Comparison of ENCODE assay signal across 23 cellular contexts in the genomic region with DNA sequence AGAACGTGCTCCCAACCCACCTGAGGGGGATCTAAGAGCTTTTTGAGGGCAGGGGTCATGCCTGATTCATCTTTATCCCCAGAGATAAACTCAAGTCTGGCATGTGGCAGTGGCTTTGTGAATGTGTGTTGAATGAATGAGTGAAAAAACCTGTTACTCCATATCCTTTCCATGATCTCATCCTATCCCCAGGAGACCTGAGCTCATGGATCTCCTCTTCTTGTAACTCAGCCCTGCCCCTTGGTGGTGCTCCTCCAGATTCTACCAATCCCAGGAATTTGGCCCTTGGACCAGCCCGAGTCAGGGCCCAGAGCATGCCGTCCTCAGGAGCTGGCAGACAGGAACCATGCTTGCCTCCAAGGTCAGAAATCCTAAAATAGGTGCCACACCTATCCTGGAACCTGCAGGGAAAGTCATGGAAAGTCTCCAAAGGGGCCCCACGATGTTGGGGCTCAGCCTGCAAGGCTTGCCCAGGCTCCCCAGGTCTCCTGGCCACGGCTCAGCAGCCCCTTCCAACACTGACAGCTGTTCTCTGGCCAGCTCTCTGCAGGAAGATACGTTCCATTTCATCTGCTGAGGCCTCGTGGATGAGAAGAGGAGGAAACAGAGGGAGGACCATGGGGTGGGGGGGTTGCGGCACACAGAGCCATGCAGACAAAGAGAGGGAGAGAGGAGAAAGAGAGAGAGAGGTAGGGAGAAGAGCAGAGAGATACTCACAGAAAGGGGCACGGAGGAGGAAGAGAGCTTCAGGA.
DNase-seq lines count a peak whose midpoint lies in the region; ATAC-seq, FAIRE-seq and TF ChIP-seq lines count a peak whose summit lies in the region.
"Had no signal": no experiment of that assay in that cellular context is flagged by ENCODE, and none has a peak within 500 bp of the region (broad histone marks: within the 10 kb centered on the region; RNA-seq: fewer than 3 reads in every experiment).

No MANE protein-coding gene starts in this region.

- H3K27ac ChIP-seq in foreskin keratinocyte (no peak overlapping the region), body of pancreas (no peak overlapping the region)
- H3K27ac ChIP-seq: KMS-11, thyroid gland had no signal

- no peak overlapping the region for H3K4me3 ChIP-seq in bronchial epithelial cell (ENCODE audit: low read depth, low read length)
- no peak overlapping the region for H3K4me3 ChIP-seq in body of pancreas
- H3K4me3 ChIP-seq: thyroid gland had no signal

- TF ChIP-seq CTCF in bronchial epithelial cell (IDR thresholded peaks at IDR 0.05; ENCODE audit: insufficient read depth, low read length, severe bottlenecking) = no peak
- TF ChIP-seq CTCF in foreskin keratinocyte (conservative IDR thresholded peaks at IDR 0.05) = no peak
- TF ChIP-seq CTCF in body of pancreas (IDR thresholded peaks at IDR 0.05) = no peak

- H3K27me3 ChIP-seq in bronchial epithelial cell (ENCODE audit: control insufficient read depth, insufficient read depth, low read length) = no peaks in the 10 kb centered on the region
- H3K27me3 ChIP-seq in foreskin keratinocyte = peaks cover 4% of the 10 kb centered on the region
- H3K27me3 ChIP-seq in body of pancreas = no peaks in the 10 kb centered on the region
- H3K27me3 ChIP-seq: thyroid gland had no signal

- no peak for TF ChIP-seq POLR2A in body of pancreas (IDR thresholded peaks at IDR 0.05)

- H3K4me1 ChIP-seq in foreskin keratinocyte (no peaks in the 10 kb centered on the region), body of pancreas (no peaks in the 10 kb centered on the region)

- H3K36me3 ChIP-seq in bronchial epithelial cell (ENCODE audit: control insufficient read depth, insufficient read depth, low read length) (no peaks in the 10 kb centered on the region), body of pancreas (replicated peaks in 1 of 2; ENCODE audit: insufficient read depth in 1 of 2, low read depth in 2 of 2) (no peaks in the 10 kb centered on the region)
- H3K36me3 ChIP-seq: thyroid gland had no signal

- peak; percentile 2 for DNase-seq in LHCN-M2 (ENCODE audit: low read depth)
- peak; percentile 36 for DNase-seq in bronchial epithelial cell (ENCODE audit: low read depth)
- peak; percentile 23 to 33 for DNase-seq in foreskin keratinocyte
- DNase-seq in stromal cell of bone marrow (ENCODE audit: low read depth) = peak; percentile 45
- no peak for DNase-seq in activated CD4-positive, CD25-positive, alpha-beta regulatory T cell treated with anti-CD3 and anti-CD28 coated beads, Interleukin-2, amount 50 U/mL, for 72 hours
- DNase-seq in anterior cingulate cortex (lab: John Stamatoyannopoulos, UW) = no peak
- DNase-seq in body of pancreas = no peak
- DNase-seq: activated CD8-positive, alpha-beta T cell treated with anti-CD3 and anti-CD28 coated beads, Interleukin-2, amount 10 ng/mL, durations not matched to agents 7 days and 5 days; activated naive CD4-positive, alpha-beta T cell; activated T-cell treated with anti-CD3 and anti-CD28 coated beads, Interleukin-2, amount 50 U/mL, for 1 hour; CD4-positive, alpha-beta memory T cell; erythroblast; GDM1; immature natural killer cell; NCI-H1694; NCI-H2171 treated with DMSO at 0.1 percent for 48 hours; NCI-H526; nephron progenitor cell; small intestine; stimulated activated naive B cell treated with anti-CD40 and anti-IgM and Interleukin-4, amounts not matched to agents 10 μg/mL and 1 μg/mL and 100 μg/mL, for 72 hours; thyroid gland had no signal

- WGBS in body of pancreas, 2 donors = 61 to 73% methylated on average over 8 to 9 of the region's 9 CpGs

- no peaks in the 10 kb centered on the region for H3K9me3 ChIP-seq in body of pancreas
- H3K9me3 ChIP-seq: thyroid gland had no signal

- intact Hi-C loops in body of pancreas (cut with DNase I) = no loop called here

- peak; percentile 6 for ATAC-seq in foreskin keratinocyte
- ATAC-seq in body of pancreas = no peak
- ATAC-seq: activated CD8-positive, alpha-beta T cell treated with anti-CD3 and anti-CD28 coated beads, Interleukin-2, amount 10 ng/mL, durations not matched to agents 7 days and 5 days; stimulated activated naive B cell treated with anti-CD40 and anti-IgM and Interleukin-4, amounts not matched to agents 10 μg/mL and 1 μg/mL and 100 μg/mL, for 72 hours had no signal

- FAIRE-seq in bronchial epithelial cell (lab: Jason Lieb, UNC) = no peak
- FAIRE-seq: H54, small intestine had no signal

Comparison
In these comparisons a context has a peak if more than half of its experiments do, and no peak if none do; other contexts are left out.
1. DNase-seq: peak in LHCN-M2 (single experiment), bronchial epithelial cell (single experiment), foreskin keratinocyte (2 of 2) and stromal cell of bone marrow (single experiment); none in activated CD4-positive, CD25-positive, alpha-beta regulatory T cell treated with anti-CD3 and anti-CD28 coated beads, Interleukin-2, amount 50 U/mL, for 72 hours (single experiment), anterior cingulate cortex (0 of 58) and body of pancreas (0 of 4).